1 cellular context compared by ENCODE assay signal in genomic region chr14:34034447-34035176, GRCh38.
TF ChIP-seq lines count a peak whose summit lies in the region.

No MANE protein-coding gene starts in this region.

TF ChIP-seq in HepG2, 621 proteins besides CTCF, POLR2A, EP300 and RAD21 (continued from another document):
- 0 out of 2 replicates have a peak, but pooled peaks have one; percentile 12 for TF ChIP-seq ZNF136 (CRISPR knock-in tag; IDR thresholded peaks at IDR 0.05; ENCODE audit: low read depth)
- peak; percentile 86 for TF ChIP-seq REL (CRISPR knock-in tag; conservative IDR thresholded peaks at IDR 0.05)
- peak; percentile 38; the same call in 1 of the 2 replicates for TF ChIP-seq ATF7-NPFF (CRISPR knock-in tag; IDR thresholded peaks at IDR 0.05; ENCODE audit: low read depth)
- peak; percentile 19 for TF ChIP-seq REPIN1 (CRISPR knock-in tag; IDR thresholded peaks at IDR 0.05; ENCODE audit: borderline replicate concordance, low read depth)
- peak; percentile 23; the same call in 1 of the 2 replicates for TF ChIP-seq KDM5B (CRISPR knock-in tag; IDR thresholded peaks at IDR 0.05; ENCODE audit: borderline replicate concordance)
- TF ChIP-seq JUN (CRISPR knock-in tag; IDR thresholded peaks at IDR 0.05): peak; percentile 42; the same call in 1 of the 2 replicates
- TF ChIP-seq IRF1 (CRISPR knock-in tag; IDR thresholded peaks at IDR 0.05; ENCODE audit: low read depth): no peak
- 0 out of 2 replicates have a peak, but pooled peaks have one; percentile 20 for TF ChIP-seq ZNF280D (CRISPR knock-in tag; IDR thresholded peaks at IDR 0.05)
- peak; percentile 82 for TF ChIP-seq ZZZ3 (CRISPR knock-in tag; IDR thresholded peaks at IDR 0.05; ENCODE audit: borderline replicate concordance)
- peak; percentile 73; the same call in 1 of the 2 replicates for TF ChIP-seq HOXA7 (CRISPR knock-in tag; IDR thresholded peaks at IDR 0.05)
- TF ChIP-seq, protein P1, sequence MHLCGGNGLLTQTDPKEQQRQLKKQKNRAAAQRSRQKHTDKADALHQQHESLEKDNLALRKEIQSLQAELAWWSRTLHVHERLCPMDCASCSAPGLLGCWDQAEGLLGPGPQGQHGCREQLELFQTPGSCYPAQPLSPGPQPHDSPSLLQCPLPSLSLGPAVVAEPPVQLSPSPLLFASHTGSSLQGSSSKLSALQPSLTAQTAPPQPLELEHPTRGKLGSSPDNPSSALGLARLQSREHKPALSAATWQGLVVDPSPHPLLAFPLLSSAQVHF (CRISPR knock-in tag; IDR thresholded peaks at IDR 0.05): 0 out of 2 replicates have a peak, but pooled peaks have one; percentile 19
- TF ChIP-seq, protein P2, sequence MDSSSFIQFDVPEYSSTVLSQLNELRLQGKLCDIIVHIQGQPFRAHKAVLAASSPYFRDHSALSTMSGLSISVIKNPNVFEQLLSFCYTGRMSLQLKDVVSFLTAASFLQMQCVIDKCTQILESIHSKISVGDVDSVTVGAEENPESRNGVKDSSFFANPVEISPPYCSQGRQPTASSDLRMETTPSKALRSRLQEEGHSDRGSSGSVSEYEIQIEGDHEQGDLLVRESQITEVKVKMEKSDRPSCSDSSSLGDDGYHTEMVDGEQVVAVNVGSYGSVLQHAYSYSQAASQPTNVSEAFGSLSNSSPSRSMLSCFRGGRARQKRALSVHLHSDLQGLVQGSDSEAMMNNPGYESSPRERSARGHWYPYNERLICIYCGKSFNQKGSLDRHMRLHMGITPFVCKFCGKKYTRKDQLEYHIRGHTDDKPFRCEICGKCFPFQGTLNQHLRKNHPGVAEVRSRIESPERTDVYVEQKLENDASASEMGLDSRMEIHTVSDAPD (CRISPR knock-in tag; IDR thresholded peaks at IDR 0.05): 0 out of 2 replicates have a peak, but pooled peaks have one; percentile 16
- TF ChIP-seq, protein P3, sequence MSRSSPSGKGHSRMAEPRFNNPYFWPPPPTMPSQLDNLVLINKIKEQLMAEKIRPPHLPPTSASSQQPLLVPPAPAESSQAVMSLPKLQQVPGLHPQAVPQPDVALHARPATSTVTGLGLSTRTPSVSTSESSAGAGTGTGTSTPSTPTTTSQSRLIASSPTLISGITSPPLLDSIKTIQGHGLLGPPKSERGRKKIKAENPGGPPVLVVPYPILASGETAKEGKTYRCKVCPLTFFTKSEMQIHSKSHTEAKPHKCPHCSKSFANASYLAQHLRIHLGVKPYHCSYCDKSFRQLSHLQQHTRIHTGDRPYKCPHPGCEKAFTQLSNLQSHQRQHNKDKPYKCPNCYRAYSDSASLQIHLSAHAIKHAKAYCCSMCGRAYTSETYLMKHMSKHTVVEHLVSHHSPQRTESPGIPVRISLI (CRISPR knock-in tag; IDR thresholded peaks at IDR 0.05; ENCODE audit: borderline replicate concordance): peak; percentile 46; the same call in 1 of the 2 replicates
- TF ChIP-seq ATF1 (CRISPR knock-in tag; IDR thresholded peaks at IDR 0.05): peak; percentile 50; the same call in 1 of the 2 replicates
